Comparison of ENCODE assay signal across 8 cellular contexts in genomic region chr9:95003694-95004451, GRCh38.
DNase-seq lines count a peak whose midpoint lies in the region; ATAC-seq and TF ChIP-seq lines count a peak whose summit lies in the region.

No MANE protein-coding gene starts in this region.

- in situ Hi-C loops in SK-MEL-5 (cut with HindIII; ENCODE audit: low pct_unique_long_range_greater_than_20kb, low sequenced_read_pairs) = no loop called here

- H3K4me1 ChIP-seq in ectodermal cell (ENCODE audit: control insufficient read depth, insufficient read depth, low read length) (peaks cover 3% of the 10 kb centered on the region), lung (ENCODE audit: control insufficient read depth in 2 of 2, insufficient read depth in 2 of 2, low read length in 2 of 2) (peaks cover 0 to 8% of the 10 kb centered on the region in 2 donors), testis (peaks cover 5% of the 10 kb centered on the region)

- H3K36me3 ChIP-seq in ectodermal cell (ENCODE audit: control insufficient read depth, insufficient read depth, low read length) (no peaks in the 10 kb centered on the region), lung (ENCODE audit: control insufficient read depth in 2 of 2, insufficient read depth in 2 of 2, low read length in 2 of 2) (peaks cover 0 to 2% of the 10 kb centered on the region in 2 donors), testis (ENCODE audit: low read depth, missing control alignments) (no peaks in the 10 kb centered on the region)

- DNase-seq in SIG-M5 treated with dmso at 0.1 percent for 504 hours (lab: John Stamatoyannopoulos, UW; ENCODE audit: unreplicated experiment) (peak; percentile 7), SIG-M5 (lab: John Stamatoyannopoulos, UW) (no peak), SK-MEL-5 (ENCODE audit: low read depth, low spot score) (peak; percentile 46), lung (ENCODE audit: low spot score) (peak; percentile 56), testis (peak; percentile 61)

- H3K27ac ChIP-seq in ectodermal cell (ENCODE audit: insufficient read depth, low read depth, low read length, poor library complexity, severe bottlenecking) (no peak overlapping the region), lung (ENCODE audit: low read depth in 1 of 2, low read length in 1 of 2) (peak overlapping the region; percentile 100), testis (peak overlapping the region; percentile 97)

- H3K4me3 ChIP-seq in ectodermal cell (ENCODE audit: insufficient read depth, low read depth, low read length) (peak overlapping the region; percentile 55), lung (peak overlapping the region; percentile 82), testis (peak overlapping the region; percentile 74 to 78)

- intact Hi-C loops in testis (cut with DNase I; ENCODE audit: low total_unique reads) = no loop called here

- TF ChIP-seq POLR2A in testis (IDR thresholded peaks at IDR 0.05) = no peak

- H3K9me3 ChIP-seq in ectodermal cell (ENCODE audit: control insufficient read depth, low read length) = no peaks in the 10 kb centered on the region
- no peaks in the 10 kb centered on the region for H3K9me3 ChIP-seq in lung (ENCODE audit: control insufficient read depth in 2 of 2, insufficient read depth in 1 of 2, low read length in 1 of 2)
- H3K9me3 ChIP-seq in testis = no peaks in the 10 kb centered on the region

- TF ChIP-seq CTCF in lung (IDR thresholded peaks at IDR 0.05; ENCODE audit: control extremely low read depth, extremely low read depth) (no peak), testis (IDR thresholded peaks at IDR 0.05) (no peak)

- WGBS in ectodermal cell, 2 experiments = 16 to 19% methylated on average over 17 to 22 of the region's 22 CpGs
- WGBS in lung, 2 donors = 9 to 13% methylated on average over 22 of the region's 22 CpGs
- WGBS in testis, 2 donors = 5 to 10% methylated on average over 22 of the region's 22 CpGs

- ATAC-seq in HG02852 (IDR thresholded peaks at IDR 0.05; ENCODE audit: unreplicated experiment) (peak; percentile 41), lung (ENCODE audit: insufficient read depth, low FRiP score) (peak; percentile 3), HG03521 (IDR thresholded peaks at IDR 0.05; ENCODE audit: unreplicated experiment) (no peak)

- peaks cover 43% of the 10 kb centered on the region for H3K27me3 ChIP-seq in ectodermal cell (ENCODE audit: control insufficient read depth, insufficient read depth, low read length, poor library complexity, severe bottlenecking)
- H3K27me3 ChIP-seq in lung (ENCODE audit: control insufficient read depth, insufficient read depth) = no peaks in the 10 kb centered on the region
- no peaks in the 10 kb centered on the region for H3K27me3 ChIP-seq in testis
